1 cellular context compared by ENCODE assay signal in the genomic region with DNA sequence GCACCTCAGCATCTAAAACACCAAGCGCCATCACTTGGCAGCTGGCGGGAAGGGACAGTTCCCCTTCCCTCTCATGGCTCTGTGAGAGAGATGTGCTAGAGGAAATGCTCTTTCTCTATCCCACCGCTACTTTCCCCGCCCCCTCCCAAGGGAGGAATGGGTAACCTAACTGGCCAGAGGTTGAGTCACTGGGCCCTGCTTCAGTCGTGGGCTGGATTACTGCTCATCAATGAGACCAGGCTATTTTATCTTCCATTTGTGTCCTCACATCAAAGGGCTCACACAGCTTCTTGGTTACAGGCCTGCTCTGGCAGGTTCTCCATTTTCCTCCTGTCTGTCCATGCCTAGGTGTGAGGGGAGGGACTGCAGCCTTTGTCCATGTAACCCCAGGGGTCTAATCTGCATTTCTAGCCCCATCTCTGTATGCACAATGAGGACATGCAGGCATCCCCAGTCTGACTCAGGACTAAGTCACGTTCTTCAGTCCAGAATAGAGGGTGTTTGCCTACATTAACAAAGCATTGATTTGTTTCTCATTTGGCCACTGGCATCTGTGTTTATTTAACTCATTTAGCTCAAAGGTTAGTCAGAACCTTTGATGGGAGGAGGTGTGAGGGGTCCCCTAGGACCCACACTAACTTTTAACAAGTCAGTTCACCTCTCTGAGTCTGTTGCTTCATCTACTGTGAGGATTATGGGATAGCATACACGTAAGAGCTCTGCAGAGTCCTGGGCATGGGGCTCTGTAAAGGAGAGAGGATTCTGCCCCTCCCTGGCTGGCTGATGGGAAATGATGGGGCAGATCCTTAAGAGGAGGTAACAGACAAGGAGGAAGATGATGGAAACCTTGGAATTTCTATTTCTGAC.
TF ChIP-seq lines count a peak whose summit lies in the region.

No MANE protein-coding gene starts in this region.

TF ChIP-seq in HepG2, 621 proteins besides CTCF, POLR2A, EP300 and RAD21 (continued from another document):
- no peak for TF ChIP-seq ZBTB43 (CRISPR knock-in tag; conservative IDR thresholded peaks at IDR 0.05)
- TF ChIP-seq, protein P1, sequence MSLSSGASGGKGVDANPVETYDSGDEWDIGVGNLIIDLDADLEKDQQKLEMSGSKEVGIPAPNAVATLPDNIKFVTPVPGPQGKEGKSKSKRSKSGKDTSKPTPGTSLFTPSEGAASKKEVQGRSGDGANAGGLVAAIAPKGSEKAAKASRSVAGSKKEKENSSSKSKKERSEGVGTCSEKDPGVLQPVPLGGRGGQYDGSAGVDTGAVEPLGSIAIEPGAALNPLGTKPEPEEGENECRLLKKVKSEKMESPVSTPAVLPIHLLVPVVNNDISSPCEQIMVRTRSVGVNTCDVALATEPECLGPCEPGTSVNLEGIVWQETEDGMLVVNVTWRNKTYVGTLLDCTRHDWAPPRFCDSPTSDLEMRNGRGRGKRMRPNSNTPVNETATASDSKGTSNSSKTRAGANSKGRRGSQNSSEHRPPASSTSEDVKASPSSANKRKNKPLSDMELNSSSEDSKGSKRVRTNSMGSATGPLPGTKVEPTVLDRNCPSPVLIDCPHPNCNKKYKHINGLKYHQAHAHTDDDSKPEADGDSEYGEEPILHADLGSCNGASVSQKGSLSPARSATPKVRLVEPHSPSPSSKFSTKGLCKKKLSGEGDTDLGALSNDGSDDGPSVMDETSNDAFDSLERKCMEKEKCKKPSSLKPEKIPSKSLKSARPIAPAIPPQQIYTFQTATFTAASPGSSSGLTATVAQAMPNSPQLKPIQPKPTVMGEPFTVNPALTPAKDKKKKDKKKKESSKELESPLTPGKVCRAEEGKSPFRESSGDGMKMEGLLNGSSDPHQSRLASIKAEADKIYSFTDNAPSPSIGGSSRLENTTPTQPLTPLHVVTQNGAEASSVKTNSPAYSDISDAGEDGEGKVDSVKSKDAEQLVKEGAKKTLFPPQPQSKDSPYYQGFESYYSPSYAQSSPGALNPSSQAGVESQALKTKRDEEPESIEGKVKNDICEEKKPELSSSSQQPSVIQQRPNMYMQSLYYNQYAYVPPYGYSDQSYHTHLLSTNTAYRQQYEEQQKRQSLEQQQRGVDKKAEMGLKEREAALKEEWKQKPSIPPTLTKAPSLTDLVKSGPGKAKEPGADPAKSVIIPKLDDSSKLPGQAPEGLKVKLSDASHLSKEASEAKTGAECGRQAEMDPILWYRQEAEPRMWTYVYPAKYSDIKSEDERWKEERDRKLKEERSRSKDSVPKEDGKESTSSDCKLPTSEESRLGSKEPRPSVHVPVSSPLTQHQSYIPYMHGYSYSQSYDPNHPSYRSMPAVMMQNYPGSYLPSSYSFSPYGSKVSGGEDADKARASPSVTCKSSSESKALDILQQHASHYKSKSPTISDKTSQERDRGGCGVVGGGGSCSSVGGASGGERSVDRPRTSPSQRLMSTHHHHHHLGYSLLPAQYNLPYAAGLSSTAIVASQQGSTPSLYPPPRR (CRISPR knock-in tag; IDR thresholded peaks at IDR 0.05; ENCODE audit: borderline replicate concordance), result peak; percentile 54; the same call in 1 of the 2 replicates
- TF ChIP-seq CREM (IDR thresholded peaks at IDR 0.05), result peak; percentile 66; the same call in 1 of the 2 replicates
- no peak for TF ChIP-seq CREM (CRISPR knock-in tag; IDR thresholded peaks at IDR 0.05)
- TF ChIP-seq ZNF335 (CRISPR knock-in tag; IDR thresholded peaks at IDR 0.05), result no peak
- TF ChIP-seq NFE2 (CRISPR knock-in tag; IDR thresholded peaks at IDR 0.05), result no peak
- TF ChIP-seq REPIN1 (CRISPR knock-in tag; IDR thresholded peaks at IDR 0.05; ENCODE audit: borderline replicate concordance, low read depth), result peak; percentile 57; the same call in 1 of the 2 replicates
- TF ChIP-seq, protein P2, sequence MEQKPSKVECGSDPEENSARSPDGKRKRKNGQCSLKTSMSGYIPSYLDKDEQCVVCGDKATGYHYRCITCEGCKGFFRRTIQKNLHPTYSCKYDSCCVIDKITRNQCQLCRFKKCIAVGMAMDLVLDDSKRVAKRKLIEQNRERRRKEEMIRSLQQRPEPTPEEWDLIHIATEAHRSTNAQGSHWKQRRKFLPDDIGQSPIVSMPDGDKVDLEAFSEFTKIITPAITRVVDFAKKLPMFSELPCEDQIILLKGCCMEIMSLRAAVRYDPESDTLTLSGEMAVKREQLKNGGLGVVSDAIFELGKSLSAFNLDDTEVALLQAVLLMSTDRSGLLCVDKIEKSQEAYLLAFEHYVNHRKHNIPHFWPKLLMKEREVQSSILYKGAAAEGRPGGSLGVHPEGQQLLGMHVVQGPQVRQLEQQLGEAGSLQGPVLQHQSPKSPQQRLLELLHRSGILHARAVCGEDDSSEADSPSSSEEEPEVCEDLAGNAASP (CRISPR knock-in tag; IDR thresholded peaks at IDR 0.05; ENCODE audit: borderline replicate concordance), result peak; percentile 40; the same call in 1 of the 2 replicates
- TF ChIP-seq NR3C1 (CRISPR knock-in tag; IDR thresholded peaks at IDR 0.05), result no peak
- TF ChIP-seq ZNF317 (CRISPR knock-in tag; IDR thresholded peaks at IDR 0.05), result no peak
- 0 out of 2 replicates have a peak, but pooled peaks have one; percentile 36 for TF ChIP-seq CCDC6 (CRISPR knock-in tag; IDR thresholded peaks at IDR 0.05)
- peak; percentile 43 for TF ChIP-seq ARID5B (CRISPR knock-in tag; IDR thresholded peaks at IDR 0.05)
- TF ChIP-seq ZNF709 (CRISPR knock-in tag; IDR thresholded peaks at IDR 0.05), result no peak
- TF ChIP-seq ZSCAN20 (CRISPR knock-in tag; IDR thresholded peaks at IDR 0.05; ENCODE audit: borderline replicate concordance), result no peak
- TF ChIP-seq ZBTB20 (CRISPR knock-in tag; IDR thresholded peaks at IDR 0.05; ENCODE audit: borderline replicate concordance, low read depth), result no peak
- no peak for TF ChIP-seq U2AF1 (optimal IDR thresholded peaks at IDR 0.05; ENCODE audit: low read depth, low read length)
- no peak for TF ChIP-seq ETS1 (CRISPR knock-in tag; IDR thresholded peaks at IDR 0.05)
- TF ChIP-seq, protein P3, sequence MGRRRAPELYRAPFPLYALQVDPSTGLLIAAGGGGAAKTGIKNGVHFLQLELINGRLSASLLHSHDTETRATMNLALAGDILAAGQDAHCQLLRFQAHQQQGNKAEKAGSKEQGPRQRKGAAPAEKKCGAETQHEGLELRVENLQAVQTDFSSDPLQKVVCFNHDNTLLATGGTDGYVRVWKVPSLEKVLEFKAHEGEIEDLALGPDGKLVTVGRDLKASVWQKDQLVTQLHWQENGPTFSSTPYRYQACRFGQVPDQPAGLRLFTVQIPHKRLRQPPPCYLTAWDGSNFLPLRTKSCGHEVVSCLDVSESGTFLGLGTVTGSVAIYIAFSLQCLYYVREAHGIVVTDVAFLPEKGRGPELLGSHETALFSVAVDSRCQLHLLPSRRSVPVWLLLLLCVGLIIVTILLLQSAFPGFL (CRISPR knock-in tag; IDR thresholded peaks at IDR 0.05), result no peak
- no peak for TF ChIP-seq CHD2 (IDR thresholded peaks at IDR 0.05; ENCODE audit: low read depth, low read length)
- no peak for TF ChIP-seq RARA (CRISPR knock-in tag; IDR thresholded peaks at IDR 0.05)
- TF ChIP-seq CHD4 (IDR thresholded peaks at IDR 0.05; ENCODE audit: borderline replicate concordance, low read length), result no peak; the same call in 1 of the 2 replicates
- no peak for TF ChIP-seq ZNF589 (CRISPR knock-in tag; conservative IDR thresholded peaks at IDR 0.05)
- no peak for TF ChIP-seq EEA1 (CRISPR knock-in tag; IDR thresholded peaks at IDR 0.05; ENCODE audit: borderline replicate concordance)
- TF ChIP-seq, protein P4, sequence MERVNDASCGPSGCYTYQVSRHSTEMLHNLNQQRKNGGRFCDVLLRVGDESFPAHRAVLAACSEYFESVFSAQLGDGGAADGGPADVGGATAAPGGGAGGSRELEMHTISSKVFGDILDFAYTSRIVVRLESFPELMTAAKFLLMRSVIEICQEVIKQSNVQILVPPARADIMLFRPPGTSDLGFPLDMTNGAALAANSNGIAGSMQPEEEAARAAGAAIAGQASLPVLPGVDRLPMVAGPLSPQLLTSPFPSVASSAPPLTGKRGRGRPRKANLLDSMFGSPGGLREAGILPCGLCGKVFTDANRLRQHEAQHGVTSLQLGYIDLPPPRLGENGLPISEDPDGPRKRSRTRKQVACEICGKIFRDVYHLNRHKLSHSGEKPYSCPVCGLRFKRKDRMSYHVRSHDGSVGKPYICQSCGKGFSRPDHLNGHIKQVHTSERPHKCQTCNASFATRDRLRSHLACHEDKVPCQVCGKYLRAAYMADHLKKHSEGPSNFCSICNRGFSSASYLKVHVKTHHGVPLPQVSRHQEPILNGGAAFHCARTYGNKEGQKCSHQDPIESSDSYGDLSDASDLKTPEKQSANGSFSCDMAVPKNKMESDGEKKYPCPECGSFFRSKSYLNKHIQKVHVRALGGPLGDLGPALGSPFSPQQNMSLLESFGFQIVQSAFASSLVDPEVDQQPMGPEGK (CRISPR knock-in tag; IDR thresholded peaks at IDR 0.05), result peak; percentile 53; the same call in 1 of the 2 replicates
- TF ChIP-seq ZFP1 (CRISPR knock-in tag; IDR thresholded peaks at IDR 0.05), result no peak
